In the genomic region with DNA sequence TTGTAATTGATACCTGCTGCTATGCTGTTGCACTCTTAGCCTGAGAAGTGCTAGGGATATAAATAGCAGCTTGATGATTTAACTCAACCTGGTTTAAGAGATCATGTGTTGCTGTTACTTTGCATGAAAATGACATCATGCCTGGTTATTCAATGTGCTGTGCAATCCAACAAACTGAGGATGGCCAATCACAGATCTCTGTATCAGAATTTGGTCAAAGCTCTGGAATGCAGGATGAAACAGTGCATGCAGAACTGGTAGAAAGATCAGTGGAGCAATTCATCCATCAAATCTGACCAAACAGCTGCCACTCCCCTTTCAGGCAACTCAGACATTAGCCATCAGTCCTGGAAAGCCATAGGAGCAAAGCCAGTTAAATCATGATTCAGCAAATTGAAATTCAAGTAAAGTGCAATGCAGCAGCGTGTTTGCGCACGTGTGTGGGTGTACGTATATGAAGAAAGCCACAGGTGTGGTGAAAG, we compare ENCODE assay signal across 9 cellular contexts.
DNase-seq lines count a peak whose midpoint lies in the region; ATAC-seq, FAIRE-seq and TF ChIP-seq lines count a peak whose summit lies in the region.
"Had no signal": no experiment of that assay in that cellular context is flagged by ENCODE, and none has a peak within 500 bp of the region (broad histone marks: within the 10 kb centered on the region; RNA-seq: fewer than 3 reads in every experiment).

No MANE protein-coding gene starts in this region.

- no peaks in the 10 kb centered on the region for H3K36me3 Mint-ChIP-seq in progenitor cell of endocrine pancreas (ENCODE audit: insufficient read depth)

- H3K27ac Mint-ChIP-seq in progenitor cell of endocrine pancreas: peak overlapping the region; percentile 62

- H3K4me1 ChIP-seq in ascending aorta (peaks cover 0 to 4% of the 10 kb centered on the region in 2 donors), prostate gland (replicated peaks) (no peaks in the 10 kb centered on the region)
- H3K4me1 ChIP-seq: SJSA1 had no signal

- ATAC-seq in GM18517 (IDR thresholded peaks at IDR 0.05; ENCODE audit: unreplicated experiment): peak; percentile 40
- ATAC-seq in HG03432 (IDR thresholded peaks at IDR 0.05; ENCODE audit: unreplicated experiment): peak; percentile 46

- DNase-seq in bronchial epithelial cell (ENCODE audit: low read depth) (peak; percentile 100), progenitor cell of endocrine pancreas (ENCODE audit: low spot score, unreplicated experiment) (no peak), ascending aorta (ENCODE audit: low spot score in 2 of 2) (no peak), prostate gland (ENCODE audit: low spot score) (no peak)
- DNase-seq in stimulated activated naive CD4-positive, alpha-beta T cell (lab: John Stamatoyannopoulos, UW): no peak
- DNase-seq in activated T-cell treated with anti-CD3 and anti-CD28 coated beads, Interleukin-2, amount 50 U/mL, for 48 hours: no peak

- no peak for TF ChIP-seq POLR2A in prostate gland (IDR thresholded peaks at IDR 0.05)

- H3K27ac ChIP-seq in ascending aorta (no peak overlapping the region), prostate gland (no peak overlapping the region)
- H3K27ac ChIP-seq: SJSA1 had no signal

- H3K4me1 Mint-ChIP-seq in progenitor cell of endocrine pancreas (ENCODE audit: low read depth): peaks cover 8% of the 10 kb centered on the region

- no peaks in the 10 kb centered on the region for H3K9me3 Mint-ChIP-seq in progenitor cell of endocrine pancreas (ENCODE audit: low read depth)

- FAIRE-seq in bronchial epithelial cell (lab: Jason Lieb, UNC): peak; percentile 100

- intact Hi-C loops in ascending aorta (cut with DNase I): no loop called here
- intact Hi-C loops in prostate gland (cut with DNase I): no loop called here

- no peaks in the 10 kb centered on the region for H3K36me3 ChIP-seq in bronchial epithelial cell (ENCODE audit: control insufficient read depth, insufficient read depth, low read length)
- H3K36me3 ChIP-seq in ascending aorta: no peaks in the 10 kb centered on the region
- H3K36me3 ChIP-seq in prostate gland: no peaks in the 10 kb centered on the region
- H3K36me3 ChIP-seq: SJSA1 had no signal

- H3K4me3 Mint-ChIP-seq in progenitor cell of endocrine pancreas (ENCODE audit: low read depth): no peak overlapping the region

- TF ChIP-seq CTCF in bronchial epithelial cell (IDR thresholded peaks at IDR 0.05; ENCODE audit: insufficient read depth, low read length, severe bottlenecking): no peak
- no peak for TF ChIP-seq CTCF in progenitor cell of endocrine pancreas (IDR thresholded peaks at IDR 0.05; ENCODE audit: unreplicated experiment)
- TF ChIP-seq CTCF in ascending aorta (IDR thresholded peaks at IDR 0.05): no peak
- TF ChIP-seq CTCF in prostate gland (IDR thresholded peaks at IDR 0.05): no peak

- H3K9me3 ChIP-seq in ascending aorta: no peaks in the 10 kb centered on the region
- H3K9me3 ChIP-seq in prostate gland: no peaks in the 10 kb centered on the region
- H3K9me3 ChIP-seq: SJSA1 had no signal

- H3K4me3 ChIP-seq in bronchial epithelial cell (ENCODE audit: low read depth, low read length) (no peak overlapping the region), ascending aorta (no peak overlapping the region), prostate gland (no peak overlapping the region)
- H3K4me3 ChIP-seq: SJSA1 had no signal

- H3K27me3 ChIP-seq in bronchial epithelial cell (ENCODE audit: control insufficient read depth, insufficient read depth, low read length): no peaks in the 10 kb centered on the region
- no peaks in the 10 kb centered on the region for H3K27me3 ChIP-seq in ascending aorta
- H3K27me3 ChIP-seq in prostate gland (replicated peaks; ENCODE audit: insufficient read depth): no peaks in the 10 kb centered on the region
- H3K27me3 ChIP-seq: SJSA1 had no signal

- H3K27me3 Mint-ChIP-seq in progenitor cell of endocrine pancreas: no peaks in the 10 kb centered on the region

- 79% methylated on average over 4 of the region's 4 CpGs for WGBS in prostate gland
